21 cellular contexts compared by ENCODE assay signal in genomic region chr9:129072171-129072570, GRCh38. TPM values are rescaled to one million over a fixed set of nuclear protein-coding genes. Genes with fewer than 3 reads are reported as not detected.
DNase-seq lines count a peak whose midpoint lies in the region; ATAC-seq and TF ChIP-seq lines count a peak whose summit lies in the region.
"Had no signal": no experiment of that assay in that cellular context is flagged by ENCODE, and none has a peak within 500 bp of the region (broad histone marks: within the 10 kb centered on the region; RNA-seq: fewer than 3 reads in every experiment).

No MANE protein-coding gene starts in this region.

- no peaks in the 10 kb centered on the region for H3K9me3 Mint-ChIP-seq in activated CD8-positive, alpha-beta memory T cell treated with anti-CD3 and anti-CD28 coated beads, Interleukin-2, amount 10 ng/mL, durations not matched to agents 7 days and 5 days (ENCODE audit: low read depth)
- no peaks in the 10 kb centered on the region for H3K9me3 Mint-ChIP-seq in brain
- no peaks in the 10 kb centered on the region for H3K9me3 Mint-ChIP-seq in activated T-helper 1 cell treated with anti-CD3 and anti-CD28 coated beads, Interleukin-12 subunit alpha, Interleukin-12 subunit beta, Interleukin-2, Interleukin-4 antibody, amounts not matched to agents 30 ng/mL and 10 ng/mL and 1 ng/mL, durations not matched to agents 14 hours and 24 hours and 36 hours
- H3K9me3 Mint-ChIP-seq: activated T-helper 2 cell treated with anti-CD3 and anti-CD28 coated beads, Interferon-gamma antibody, Interleukin-2, Interleukin-4, amounts not matched to agents 10 μg/mL and 5 μg/mL and 100 μg/mL, durations not matched to agents 14 hours and 24 hours and 36 hours; neural crest cell had no signal

- CTCF ChIA-PET in activated CD8-positive, alpha-beta memory T cell treated with anti-CD3 and anti-CD28 coated beads, Interleukin-2, amount 10 ng/mL, durations not matched to agents 7 days and 5 days (lab: Charles Lee), result interaction anchor here (0.7 to 1.7 kb wide), 2 partner anchors 31 to 103 kb away, joined by 3 read pairs; no protein-coding TSS in a partner anchor

- intact Hi-C loops in thyroid gland (cut with DNase I), result no loop called here
- intact Hi-C loops in activated T-helper 1 cell treated with anti-CD3 and anti-CD28 coated beads, Interleukin-12 subunit alpha, Interleukin-12 subunit beta, Interleukin-2, Interleukin-4 antibody, amounts not matched to agents 30 ng/mL and 10 ng/mL and 1 ng/mL, durations not matched to agents 14 hours and 24 hours and 36 hours (cut with micrococcal nuclease), result no loop called here

- no peak for ATAC-seq in activated CD8-positive, alpha-beta memory T cell treated with anti-CD3 and anti-CD28 coated beads, Interleukin-2, amount 10 ng/mL, durations not matched to agents 7 days and 5 days
- ATAC-seq: A549; stimulated activated naive CD8-positive, alpha-beta T cell treated with anti-CD3 and anti-CD28 coated beads, Interleukin-15, Interleukin-2, amounts not matched to agents 100 U/mL and 50 U/mL, for 24 hours; upper lobe of right lung had no signal

- no peak for TF ChIP-seq POLR2A in thyroid gland (IDR thresholded peaks at IDR 0.05)

- H3K9me3 ChIP-seq in thyroid gland, result no peaks in the 10 kb centered on the region
- H3K9me3 ChIP-seq: A549, upper lobe of right lung had no signal

- H3K27me3 ChIP-seq in thyroid gland, result no peaks in the 10 kb centered on the region
- H3K27me3 ChIP-seq: upper lobe of right lung had no signal

- H3K4me1 Mint-ChIP-seq in activated CD8-positive, alpha-beta memory T cell treated with anti-CD3 and anti-CD28 coated beads, Interleukin-2, amount 10 ng/mL, durations not matched to agents 7 days and 5 days, result peaks cover 52% of the 10 kb centered on the region
- peaks cover 10% of the 10 kb centered on the region for H3K4me1 Mint-ChIP-seq in brain
- H3K4me1 Mint-ChIP-seq in activated T-helper 1 cell treated with anti-CD3 and anti-CD28 coated beads, Interleukin-12 subunit alpha, Interleukin-12 subunit beta, Interleukin-2, Interleukin-4 antibody, amounts not matched to agents 30 ng/mL and 10 ng/mL and 1 ng/mL, durations not matched to agents 14 hours and 24 hours and 36 hours (ENCODE audit: low read depth), result peaks cover 12% of the 10 kb centered on the region

- TF ChIP-seq CTCF in brain (conservative IDR thresholded peaks at IDR 0.05) (no peak), thyroid gland (IDR thresholded peaks at IDR 0.05) (no peak)

- H3K27ac ChIP-seq in thyroid gland, result no peak overlapping the region
- H3K27ac ChIP-seq: A549, PC-9, SK-N-MC, upper lobe of right lung had no signal

- no peak overlapping the region for H3K4me3 Mint-ChIP-seq in activated CD8-positive, alpha-beta memory T cell treated with anti-CD3 and anti-CD28 coated beads, Interleukin-2, amount 10 ng/mL, durations not matched to agents 7 days and 5 days
- H3K4me3 Mint-ChIP-seq in brain, result peak overlapping the region in 2 of 5 experiments; percentile 24 to 28
- no peak overlapping the region for H3K4me3 Mint-ChIP-seq in activated T-helper 1 cell treated with anti-CD3 and anti-CD28 coated beads, Interleukin-12 subunit alpha, Interleukin-12 subunit beta, Interleukin-2, Interleukin-4 antibody, amounts not matched to agents 30 ng/mL and 10 ng/mL and 1 ng/mL, durations not matched to agents 14 hours and 24 hours and 36 hours
- H3K4me3 Mint-ChIP-seq: neural crest cell had no signal

- WGBS in thyroid gland, 2 donors, result 58 to 64% methylated on average over 9 of the region's 9 CpGs

- no peak for DNase-seq in activated CD8-positive, alpha-beta memory T cell treated with anti-CD3 and anti-CD28 coated beads, Interleukin-2, amount 10 ng/mL, durations not matched to agents 7 days and 5 days
- DNase-seq in activated CD8-positive, alpha-beta memory T cell treated with anti-CD3 and anti-CD28 coated beads, Interleukin-2, amount 50 U/mL, for 48 hours, result no peak
- peak; percentile 23 to 37 for DNase-seq in thyroid gland
- DNase-seq in NCI-H1048 (lab: John Stamatoyannopoulos, UW), result no peak
- no peak for DNase-seq in activated T-helper 1 cell treated with anti-CD3 and anti-CD28 coated beads, Interleukin-12 subunit alpha, Interleukin-12 subunit beta, Interleukin-2, Interleukin-4 antibody, amounts not matched to agents 30 ng/mL and 10 ng/mL and 1 ng/mL, durations not matched to agents 14 hours and 24 hours and 36 hours (ENCODE audit: low spot score)
- DNase-seq: activated CD8-positive, alpha-beta memory T cell treated with anti-CD3 and anti-CD28 coated beads for 24 hours; amniotic stem cell; cerebellar nuclear complex; EL; KG1; kidney glomerular epithelial cell; NCI-H1105; NCI-H2107; stimulated activated naive CD8-positive, alpha-beta T cell treated with anti-CD3 and anti-CD28 coated beads, Interleukin-15, Interleukin-2, amounts not matched to agents 100 U/mL and 50 U/mL, for 24 hours; upper lobe of right lung had no signal

- no peaks in the 10 kb centered on the region for H3K27me3 Mint-ChIP-seq in activated CD8-positive, alpha-beta memory T cell treated with anti-CD3 and anti-CD28 coated beads, Interleukin-2, amount 10 ng/mL, durations not matched to agents 7 days and 5 days
- no peaks in the 10 kb centered on the region for H3K27me3 Mint-ChIP-seq in brain
- H3K27me3 Mint-ChIP-seq in activated T-helper 1 cell treated with anti-CD3 and anti-CD28 coated beads, Interleukin-12 subunit alpha, Interleukin-12 subunit beta, Interleukin-2, Interleukin-4 antibody, amounts not matched to agents 30 ng/mL and 10 ng/mL and 1 ng/mL, durations not matched to agents 14 hours and 24 hours and 36 hours (ENCODE audit: insufficient read depth), result no peaks in the 10 kb centered on the region

- no peaks in the 10 kb centered on the region for H3K36me3 Mint-ChIP-seq in activated CD8-positive, alpha-beta memory T cell treated with anti-CD3 and anti-CD28 coated beads, Interleukin-2, amount 10 ng/mL, durations not matched to agents 7 days and 5 days
- H3K36me3 Mint-ChIP-seq in brain, result peaks cover 9% of the 10 kb centered on the region
- H3K36me3 Mint-ChIP-seq in activated T-helper 1 cell treated with anti-CD3 and anti-CD28 coated beads, Interleukin-12 subunit alpha, Interleukin-12 subunit beta, Interleukin-2, Interleukin-4 antibody, amounts not matched to agents 30 ng/mL and 10 ng/mL and 1 ng/mL, durations not matched to agents 14 hours and 24 hours and 36 hours (ENCODE audit: low read depth), result peaks cover 2% of the 10 kb centered on the region

- peaks cover 13 to 19% of the 10 kb centered on the region in 2 donors for H3K36me3 ChIP-seq in thyroid gland

- H3K27ac Mint-ChIP-seq in activated CD8-positive, alpha-beta memory T cell treated with anti-CD3 and anti-CD28 coated beads, Interleukin-2, amount 10 ng/mL, durations not matched to agents 7 days and 5 days, result peak overlapping the region; percentile 58
- peak overlapping the region in 4 of 5 experiments; percentile 55 to 90 (median 74) for H3K27ac Mint-ChIP-seq in brain
- no peak overlapping the region for H3K27ac Mint-ChIP-seq in activated T-helper 1 cell treated with anti-CD3 and anti-CD28 coated beads, Interleukin-12 subunit alpha, Interleukin-12 subunit beta, Interleukin-2, Interleukin-4 antibody, amounts not matched to agents 30 ng/mL and 10 ng/mL and 1 ng/mL, durations not matched to agents 14 hours and 24 hours and 36 hours
- H3K27ac Mint-ChIP-seq: activated T-helper 2 cell treated with anti-CD3 and anti-CD28 coated beads, Interferon-gamma antibody, Interleukin-2, Interleukin-4, amounts not matched to agents 10 μg/mL and 5 μg/mL and 100 μg/mL, durations not matched to agents 14 hours and 24 hours and 36 hours had no signal

- no peaks in the 10 kb centered on the region for H3K4me1 ChIP-seq in thyroid gland
- H3K4me1 ChIP-seq: upper lobe of right lung had no signal

- H3K4me3 ChIP-seq in thyroid gland (replicated peaks in 1 of 3), result no peak overlapping the region
- H3K4me3 ChIP-seq: A549, PC-9, SK-N-MC, upper lobe of right lung had no signal

RNA-seq across cellular contexts. Expression of gene DOLPP1, which starts 8.7 kb away (rescaled TPM):
- total RNA-seq in activated CD8-positive, alpha-beta memory T cell treated with anti-CD3 and anti-CD28 coated beads, Interleukin-2, amount 10 ng/mL, durations not matched to agents 7 days and 5 days, result 10 to 100 TPM; 18.5 to 23.7 TPM
- 40.8 TPM for polyA plus RNA-seq in brain (ENCODE audit: insufficient read depth, low read depth, low replicate concordance)
- 10 to 100 TPM in 1 of 4 donors, 1 to 10 TPM in 3; 6.0 to 10.9 (median 8.3) TPM for total RNA-seq in thyroid gland
- 28.4 and 30.2 TPM in 2 replicates for total RNA-seq in activated T-helper 1 cell treated with anti-CD3 and anti-CD28 coated beads, Interleukin-12 subunit alpha, Interleukin-12 subunit beta, Interleukin-2, Interleukin-4 antibody, amounts not matched to agents 30 ng/mL and 10 ng/mL and 1 ng/mL, durations not matched to agents 14 hours and 24 hours and 36 hours

RNA-seq across cellular contexts. Expression of gene MIGA2, which starts 35.7 kb away (rescaled TPM):
- 10 to 100 TPM; 39.3 to 51.3 TPM for total RNA-seq in activated CD8-positive, alpha-beta memory T cell treated with anti-CD3 and anti-CD28 coated beads, Interleukin-2, amount 10 ng/mL, durations not matched to agents 7 days and 5 days
- polyA plus RNA-seq in brain (ENCODE audit: insufficient read depth, low read depth, low replicate concordance), result 15.0 TPM
- total RNA-seq in thyroid gland, result 10 to 100 TPM; 23.9 to 78.8 (median 50.0) TPM
- total RNA-seq in activated T-helper 1 cell treated with anti-CD3 and anti-CD28 coated beads, Interleukin-12 subunit alpha, Interleukin-12 subunit beta, Interleukin-2, Interleukin-4 antibody, amounts not matched to agents 30 ng/mL and 10 ng/mL and 1 ng/mL, durations not matched to agents 14 hours and 24 hours and 36 hours, result 43.4 and 43.8 TPM in 2 replicates

RNA-seq across cellular contexts. Expression of gene CRAT, which starts 38.4 kb away (rescaled TPM):
- total RNA-seq in activated CD8-positive, alpha-beta memory T cell treated with anti-CD3 and anti-CD28 coated beads, Interleukin-2, amount 10 ng/mL, durations not matched to agents 7 days and 5 days, result 10 to 100 TPM; 14.1 to 17.6 TPM
- 75.0 TPM for polyA plus RNA-seq in brain (ENCODE audit: insufficient read depth, low read depth, low replicate concordance)
- total RNA-seq in thyroid gland, result 10 to 100 TPM; 44.0 to 59.0 (median 54.1) TPM
- total RNA-seq in activated T-helper 1 cell treated with anti-CD3 and anti-CD28 coated beads, Interleukin-12 subunit alpha, Interleukin-12 subunit beta, Interleukin-2, Interleukin-4 antibody, amounts not matched to agents 30 ng/mL and 10 ng/mL and 1 ng/mL, durations not matched to agents 14 hours and 24 hours and 36 hours, result 9.9 and 10.0 TPM in 2 replicates

RNA-seq across cellular contexts. Expression of gene PTPA, which starts 39.0 kb away (rescaled TPM):
- total RNA-seq in activated CD8-positive, alpha-beta memory T cell treated with anti-CD3 and anti-CD28 coated beads, Interleukin-2, amount 10 ng/mL, durations not matched to agents 7 days and 5 days, result 100 to 1,000 TPM; 115 to 129 TPM
- 334 TPM for polyA plus RNA-seq in brain (ENCODE audit: insufficient read depth, low read depth, low replicate concordance)
- 100 to 1,000 TPM in 2 of 4 donors, 10 to 100 TPM in 2; 45.0 to 117 (median 89.5) TPM for total RNA-seq in thyroid gland
- 105 and 114 TPM in 2 replicates for total RNA-seq in activated T-helper 1 cell treated with anti-CD3 and anti-CD28 coated beads, Interleukin-12 subunit alpha, Interleukin-12 subunit beta, Interleukin-2, Interleukin-4 antibody, amounts not matched to agents 30 ng/mL and 10 ng/mL and 1 ng/mL, durations not matched to agents 14 hours and 24 hours and 36 hours

RNA-seq across cellular contexts. Expression of gene SH3GLB2, which starts 44.0 kb away (rescaled TPM):
- 10 to 100 TPM; 76.8 to 93.4 TPM for total RNA-seq in activated CD8-positive, alpha-beta memory T cell treated with anti-CD3 and anti-CD28 coated beads, Interleukin-2, amount 10 ng/mL, durations not matched to agents 7 days and 5 days
- 285 TPM for polyA plus RNA-seq in brain (ENCODE audit: insufficient read depth, low read depth, low replicate concordance)
- total RNA-seq in thyroid gland, result 100 to 1,000 TPM in 1 of 4 donors, 10 to 100 TPM in 3; 89.5 to 139 (median 93.7) TPM
- total RNA-seq in activated T-helper 1 cell treated with anti-CD3 and anti-CD28 coated beads, Interleukin-12 subunit alpha, Interleukin-12 subunit beta, Interleukin-2, Interleukin-4 antibody, amounts not matched to agents 30 ng/mL and 10 ng/mL and 1 ng/mL, durations not matched to agents 14 hours and 24 hours and 36 hours, result 71.1 and 74.8 TPM in 2 replicates

Comparison
In these comparisons a context has a peak if more than half of its experiments do, and no peak if none do; other contexts are left out.
1. DNase-seq: peak in thyroid gland (2 of 2); none in activated CD8-positive, alpha-beta memory T cell treated with anti-CD3 and anti-CD28 coated beads, Interleukin-2, amount 10 ng/mL, durations not matched to agents 7 days and 5 days (single experiment), activated CD8-positive, alpha-beta memory T cell treated with anti-CD3 and anti-CD28 coated beads, Interleukin-2, amount 50 U/mL, for 48 hours (single experiment), NCI-H1048 (single experiment) and activated T-helper 1 cell treated with anti-CD3 and anti-CD28 coated beads, Interleukin-12 subunit alpha, Interleukin-12 subunit beta, Interleukin-2, Interleukin-4 antibody, amounts not matched to agents 30 ng/mL and 10 ng/mL and 1 ng/mL, durations not matched to agents 14 hours and 24 hours and 36 hours (single experiment).